16 cellular contexts compared by ENCODE assay signal in genomic region chr1:85705940-85706339, GRCh38. TPM values are rescaled to one million over a fixed set of nuclear protein-coding genes. Genes with fewer than 3 reads are reported as not detected.
DNase-seq lines count a peak whose midpoint lies in the region; ATAC-seq and TF ChIP-seq lines count a peak whose summit lies in the region.
"Had no signal": no experiment of that assay in that cellular context is flagged by ENCODE, and none has a peak within 500 bp of the region (broad histone marks: within the 10 kb centered on the region; RNA-seq: fewer than 3 reads in every experiment).

No MANE protein-coding gene starts in this region.

- H3K27me3 Mint-ChIP-seq in T-helper 1 cell treated with Interleukin-12 subunit alpha and Interleukin-12 subunit beta and Interleukin-4 antibody, amounts not matched to agents 30 μg/mL and 1 μg/mL, for 36 hours (ENCODE audit: low read depth), result no peaks in the 10 kb centered on the region
- H3K27me3 Mint-ChIP-seq in activated T-helper 2 cell treated with anti-CD3 and anti-CD28 coated beads, Interferon-gamma antibody, Interleukin-2, Interleukin-4, amounts not matched to agents 10 μg/mL and 5 μg/mL and 100 μg/mL, durations not matched to agents 14 hours and 24 hours and 36 hours (ENCODE audit: low read depth), result no peaks in the 10 kb centered on the region
- no peaks in the 10 kb centered on the region for H3K27me3 Mint-ChIP-seq in natural killer cell (ENCODE audit: low read depth in 2 of 2)

- no peak for TF ChIP-seq CTCF in HFF-Myc (IDR thresholded peaks at IDR 0.05; ENCODE audit: low read depth, low read length, missing control alignments)
- no peak for TF ChIP-seq CTCF in natural killer cell (IDR thresholded peaks at IDR 0.05)
- no peak for TF ChIP-seq CTCF in suprapubic skin (IDR thresholded peaks at IDR 0.05)

- no peak overlapping the region for H3K27ac ChIP-seq in suprapubic skin
- H3K27ac ChIP-seq: esophagus muscularis mucosa had no signal

- no peaks in the 10 kb centered on the region for H3K27me3 ChIP-seq in suprapubic skin
- H3K27me3 ChIP-seq: esophagus muscularis mucosa had no signal

- H3K4me3 Mint-ChIP-seq in T-helper 1 cell treated with Interleukin-12 subunit alpha and Interleukin-12 subunit beta and Interleukin-4 antibody, amounts not matched to agents 30 μg/mL and 1 μg/mL, for 36 hours, result peak overlapping the region; percentile 50
- peak overlapping the region; percentile 51 for H3K4me3 Mint-ChIP-seq in activated T-helper 2 cell treated with anti-CD3 and anti-CD28 coated beads, Interferon-gamma antibody, Interleukin-2, Interleukin-4, amounts not matched to agents 10 μg/mL and 5 μg/mL and 100 μg/mL, durations not matched to agents 14 hours and 24 hours and 36 hours (ENCODE audit: low read depth)
- peak overlapping the region; percentile 47 for H3K4me3 Mint-ChIP-seq in natural killer cell

- H3K36me3 Mint-ChIP-seq in T-helper 1 cell treated with Interleukin-12 subunit alpha and Interleukin-12 subunit beta and Interleukin-4 antibody, amounts not matched to agents 30 μg/mL and 1 μg/mL, for 36 hours (ENCODE audit: low read depth), result peaks cover 35% of the 10 kb centered on the region
- peaks cover 49% of the 10 kb centered on the region for H3K36me3 Mint-ChIP-seq in activated T-helper 2 cell treated with anti-CD3 and anti-CD28 coated beads, Interferon-gamma antibody, Interleukin-2, Interleukin-4, amounts not matched to agents 10 μg/mL and 5 μg/mL and 100 μg/mL, durations not matched to agents 14 hours and 24 hours and 36 hours (ENCODE audit: low read depth)
- no peaks in the 10 kb centered on the region for H3K36me3 Mint-ChIP-seq in natural killer cell

- H3K36me3 ChIP-seq in suprapubic skin, result peaks cover 28% of the 10 kb centered on the region

- peaks cover 25% of the 10 kb centered on the region for H3K4me1 ChIP-seq in suprapubic skin

- H3K9me3 Mint-ChIP-seq in T-helper 1 cell treated with Interleukin-12 subunit alpha and Interleukin-12 subunit beta and Interleukin-4 antibody, amounts not matched to agents 30 μg/mL and 1 μg/mL, for 36 hours, result no peaks in the 10 kb centered on the region
- no peaks in the 10 kb centered on the region for H3K9me3 Mint-ChIP-seq in activated T-helper 2 cell treated with anti-CD3 and anti-CD28 coated beads, Interferon-gamma antibody, Interleukin-2, Interleukin-4, amounts not matched to agents 10 μg/mL and 5 μg/mL and 100 μg/mL, durations not matched to agents 14 hours and 24 hours and 36 hours
- H3K9me3 Mint-ChIP-seq in natural killer cell, result no peaks in the 10 kb centered on the region

- H3K9me3 ChIP-seq in suprapubic skin, result no peaks in the 10 kb centered on the region
- H3K9me3 ChIP-seq: esophagus muscularis mucosa had no signal

- H3K27ac Mint-ChIP-seq in T-helper 1 cell treated with Interleukin-12 subunit alpha and Interleukin-12 subunit beta and Interleukin-4 antibody, amounts not matched to agents 30 μg/mL and 1 μg/mL, for 36 hours, result no peak overlapping the region
- no peak overlapping the region for H3K27ac Mint-ChIP-seq in activated T-helper 2 cell treated with anti-CD3 and anti-CD28 coated beads, Interferon-gamma antibody, Interleukin-2, Interleukin-4, amounts not matched to agents 10 μg/mL and 5 μg/mL and 100 μg/mL, durations not matched to agents 14 hours and 24 hours and 36 hours
- peak overlapping the region in 1 of 2 donors; percentile 33 for H3K27ac Mint-ChIP-seq in natural killer cell

- peaks cover 18% of the 10 kb centered on the region for H3K4me1 Mint-ChIP-seq in T-helper 1 cell treated with Interleukin-12 subunit alpha and Interleukin-12 subunit beta and Interleukin-4 antibody, amounts not matched to agents 30 μg/mL and 1 μg/mL, for 36 hours (ENCODE audit: low read depth)
- peaks cover 21% of the 10 kb centered on the region for H3K4me1 Mint-ChIP-seq in activated T-helper 2 cell treated with anti-CD3 and anti-CD28 coated beads, Interferon-gamma antibody, Interleukin-2, Interleukin-4, amounts not matched to agents 10 μg/mL and 5 μg/mL and 100 μg/mL, durations not matched to agents 14 hours and 24 hours and 36 hours (ENCODE audit: low read depth)
- H3K4me1 Mint-ChIP-seq in natural killer cell, result peaks cover 15 to 29% of the 10 kb centered on the region in 2 donors

- ATAC-seq in natural killer cell (no peak), GM18858 (IDR thresholded peaks at IDR 0.05; ENCODE audit: unreplicated experiment) (no peak)

- TF ChIP-seq EP300 in suprapubic skin (IDR thresholded peaks at IDR 0.05), result no peak

- TF ChIP-seq POLR2A in suprapubic skin (IDR thresholded peaks at IDR 0.05), result no peak

- WGBS in suprapubic skin, result 97% methylated on average over 3 of the region's 3 CpGs

- no peak for DNase-seq in T-helper 1 cell
- DNase-seq in HFF-Myc (ENCODE audit: extremely low read depth, low read depth), result no peak
- no peak for DNase-seq in activated T-helper 2 cell treated with anti-CD3 and anti-CD28 coated beads, Interferon-gamma antibody, Interleukin-2, Interleukin-4, amounts not matched to agents 10 μg/mL and 5 μg/mL and 100 μg/mL, durations not matched to agents 14 hours and 24 hours and 36 hours (ENCODE audit: low spot score)
- DNase-seq in natural killer cell, result no peak
- no peak for DNase-seq in suprapubic skin (ENCODE audit: low spot score in 2 of 2)
- no peak for DNase-seq in AG08396 (ENCODE audit: low spot score)
- DNase-seq: 8988T, anterior cingulate cortex, cortex of kidney, hippocampal formation, NCI-H187 treated with DMSO at 0.1 percent for 48 hours, NCI-H510A treated with DMSO at 0.1 percent for 48 hours, retina had no signal

- intact Hi-C loops in activated T-helper 2 cell treated with anti-CD3 and anti-CD28 coated beads, Interferon-gamma antibody, Interleukin-2, Interleukin-4, amounts not matched to agents 10 μg/mL and 5 μg/mL and 100 μg/mL, durations not matched to agents 14 hours and 24 hours and 36 hours (cut with micrococcal nuclease), result loop anchor here (5.0 kb wide), 2 partner anchors 129 to 409 kb away; no protein-coding TSS in a partner anchor
- intact Hi-C loops in natural killer cell (cut with micrococcal nuclease), result no loop called here

- peak overlapping the region; percentile 91; the same call in 1 of the 2 replicates for H3K4me3 ChIP-seq in HFF-Myc (replicated peaks; ENCODE audit: low read depth, low read length)
- no peak overlapping the region for H3K4me3 ChIP-seq in suprapubic skin

RNA-seq across cellular contexts. Expression of gene ZNHIT6, which starts 2.3 kb away (rescaled TPM):
- total RNA-seq in activated T-helper 2 cell treated with anti-CD3 and anti-CD28 coated beads, Interferon-gamma antibody, Interleukin-2, Interleukin-4, amounts not matched to agents 10 μg/mL and 5 μg/mL and 100 μg/mL, durations not matched to agents 14 hours and 24 hours and 36 hours, result 19.9 and 21.8 TPM in 2 replicates
- total RNA-seq in natural killer cell (10 to 100 TPM; 14.4 to 17.3 (median 14.8) TPM), suprapubic skin (10 to 100 TPM; 11.0 to 13.8 (median 12.5) TPM)
